In the genomic region with DNA sequence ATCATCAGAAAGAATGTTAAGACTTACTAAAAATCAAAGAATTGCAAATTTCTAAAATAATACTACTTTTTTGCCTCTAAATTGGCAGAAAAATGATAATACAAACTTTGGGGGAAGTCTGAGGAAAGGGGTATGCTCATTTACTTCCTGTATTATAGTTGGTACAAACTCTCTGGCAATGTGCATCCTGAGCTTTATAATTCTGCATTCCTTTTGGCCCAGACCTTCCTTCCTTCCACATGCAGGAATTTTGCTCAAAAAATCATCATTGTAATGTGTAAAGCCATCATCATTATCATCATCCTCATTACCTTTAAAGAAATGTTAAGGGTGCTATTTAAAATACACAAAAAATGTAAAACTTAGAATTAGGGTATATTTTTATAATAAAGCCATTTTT, we compare ENCODE assay signal across 22 cellular contexts.
A peak's percentile ranks its signal among the peaks of the same experiment; 100 is the strongest.
DNase-seq lines count a peak whose midpoint lies in the region; ATAC-seq, FAIRE-seq and TF ChIP-seq lines count a peak whose summit lies in the region.
"Had no signal": no experiment of that assay in that cellular context is flagged by ENCODE, and none has a peak within 500 bp of the region (broad histone marks: within the 10 kb centered on the region; RNA-seq: fewer than 3 reads in every experiment).

No MANE protein-coding gene starts in this region.

- H3K9me2 ChIP-seq in GM23338 (ENCODE audit: insufficient read depth), result no peaks in the 10 kb centered on the region

- H3K27me3 ChIP-seq in GM23338 (ENCODE audit: insufficient read depth) (no peaks in the 10 kb centered on the region), adipocyte (replicated peaks; ENCODE audit: control insufficient read depth, insufficient read depth, low read length) (no peaks in the 10 kb centered on the region), endothelial cell of umbilical vein (ENCODE audit: control insufficient read depth in 2 of 2, insufficient read depth in 2 of 2, low read length in 2 of 2) (no peaks in the 10 kb centered on the region), subcutaneous abdominal adipose tissue (ENCODE audit: control insufficient read depth in 5 of 5, insufficient read depth in 4 of 5, low read length in 5 of 5) (no peaks in the 10 kb centered on the region), left lung (no peaks in the 10 kb centered on the region)
- H3K27me3 ChIP-seq: BLaER1 had no signal

- POLR2A ChIA-PET in endothelial cell of umbilical vein (lab: Charles Lee), result no interaction called here

- no peak for FAIRE-seq in endothelial cell of umbilical vein (lab: Jason Lieb, UNC)
- FAIRE-seq: GM12878, GM19239, H54 had no signal

- peak overlapping the region; percentile 66 for H3K9ac ChIP-seq in adipocyte (ENCODE audit: low read length)
- no peak overlapping the region for H3K9ac ChIP-seq in endothelial cell of umbilical vein (replicated peaks; ENCODE audit: extremely low read depth, insufficient read depth, low read length)
- H3K9ac ChIP-seq in subcutaneous abdominal adipose tissue (ENCODE audit: low read length in 5 of 5), result no peak overlapping the region
- H3K9ac ChIP-seq: BLaER1 had no signal

- H3K9me3 ChIP-seq in adipocyte (ENCODE audit: control insufficient read depth, low read length), result no peaks in the 10 kb centered on the region
- no peaks in the 10 kb centered on the region for H3K9me3 ChIP-seq in endothelial cell of umbilical vein (replicated peaks; ENCODE audit: control insufficient read depth, insufficient read depth, low read length)
- no peaks in the 10 kb centered on the region for H3K9me3 ChIP-seq in subcutaneous abdominal adipose tissue (ENCODE audit: control insufficient read depth in 5 of 5, low read length in 5 of 5)
- no peaks in the 10 kb centered on the region for H3K9me3 ChIP-seq in left lung
- H3K9me3 ChIP-seq: BLaER1, Caco-2, HAP-1 had no signal

- H3K27ac ChIP-seq in GM23338 (ENCODE audit: low read depth) (no peak overlapping the region), endothelial cell of umbilical vein (ENCODE audit: insufficient read depth, low read depth, low read length) (peak overlapping the region; percentile 3), subcutaneous abdominal adipose tissue (ENCODE audit: low read depth, low read length) (peak overlapping the region; percentile 56), left lung (no peak overlapping the region)
- H3K27ac ChIP-seq: 22Rv1, BLaER1, C4-2B had no signal

- H3K4me2 ChIP-seq in GM23338, result peak overlapping the region; percentile 19; the same call in 1 of the 2 replicates
- peak overlapping the region; percentile 55 for H3K4me2 ChIP-seq in endothelial cell of umbilical vein (ENCODE audit: insufficient read depth, low read length)
- H3K4me2 ChIP-seq: BLaER1 had no signal

- no peaks in the 10 kb centered on the region for H3K36me3 ChIP-seq in GM23338 (ENCODE audit: insufficient read depth)
- H3K36me3 ChIP-seq in adipocyte (ENCODE audit: control insufficient read depth, insufficient read depth, low read length, severe bottlenecking), result no peaks in the 10 kb centered on the region
- H3K36me3 ChIP-seq in endothelial cell of umbilical vein (ENCODE audit: control insufficient read depth in 2 of 2, extremely low read depth in 1 of 2, insufficient read depth in 2 of 2, low read length in 2 of 2), result no peaks in the 10 kb centered on the region
- H3K36me3 ChIP-seq in subcutaneous abdominal adipose tissue (ENCODE audit: control insufficient read depth in 5 of 5, insufficient read depth in 5 of 5, low read length in 5 of 5), result no peaks in the 10 kb centered on the region
- no peaks in the 10 kb centered on the region for H3K36me3 ChIP-seq in left lung
- H3K36me3 ChIP-seq: BLaER1, HAP-1 had no signal

- ATAC-seq in GM23338 (no peak), left lung (no peak)
- ATAC-seq: CD8-positive, alpha-beta T cell; GM12878 had no signal

- H3K4me3 Mint-ChIP-seq in GM23338, result no peak overlapping the region
- H3K4me3 Mint-ChIP-seq: B cell; CD4-positive, CD25-positive, alpha-beta regulatory T cell; CD8-positive, alpha-beta T cell; HFFc6 had no signal

- H3K36me3 Mint-ChIP-seq in GM23338 (ENCODE audit: low read depth), result peaks cover 3% of the 10 kb centered on the region; the same call in 1 of the 3 replicates
- H3K36me3 Mint-ChIP-seq: CD4-positive, CD25-positive, alpha-beta regulatory T cell; CD8-positive, alpha-beta T cell had no signal

- no peak overlapping the region for H3K4me3 ChIP-seq in GM23338
- no peak overlapping the region for H3K4me3 ChIP-seq in adipocyte (ENCODE audit: low read length)
- no peak overlapping the region for H3K4me3 ChIP-seq in endothelial cell of umbilical vein (replicated peaks in 1 of 3; ENCODE audit: insufficient read depth in 1 of 3, low read depth in 1 of 3, low read length in 3 of 3)
- H3K4me3 ChIP-seq in subcutaneous abdominal adipose tissue (ENCODE audit: low read depth in 1 of 5, low read length in 5 of 5), result no peak overlapping the region
- H3K4me3 ChIP-seq in left lung, result no peak overlapping the region
- H3K4me3 ChIP-seq: BLaER1, GM12878, HAP-1 had no signal

- H3K27ac Mint-ChIP-seq in GM23338, result peak overlapping the region; percentile 65; the same call in 1 of the 2 replicates
- H3K27ac Mint-ChIP-seq: B cell; CD8-positive, alpha-beta T cell; HFFc6 had no signal

- H3K79me2 ChIP-seq in GM23338 (replicated peaks; ENCODE audit: insufficient read depth), result no peaks in the 10 kb centered on the region
- H3K79me2 ChIP-seq in endothelial cell of umbilical vein (ENCODE audit: control insufficient read depth, insufficient read depth, low read length), result no peaks in the 10 kb centered on the region

- no peak for TF ChIP-seq CTCF in GM23338 (conservative IDR thresholded peaks at IDR 0.05; ENCODE audit: low read depth in 2 of 2)
- TF ChIP-seq CTCF in endothelial cell of umbilical vein (IDR thresholded peaks at IDR 0.05; ENCODE audit: extremely low read depth in 1 of 2, insufficient read depth in 1 of 2, low read depth in 1 of 2, low read length in 2 of 2), result no peak
- TF ChIP-seq CTCF in left lung (IDR thresholded peaks at IDR 0.05), result no peak

- no peaks in the 10 kb centered on the region for H4K20me1 ChIP-seq in GM23338 (replicated peaks; ENCODE audit: insufficient read depth)
- H4K20me1 ChIP-seq in endothelial cell of umbilical vein (replicated peaks; ENCODE audit: control insufficient read depth, extremely low read depth, insufficient read depth, low read length), result no peaks in the 10 kb centered on the region
- H4K20me1 ChIP-seq: BLaER1 had no signal

- peaks cover 7% of the 10 kb centered on the region; the same call in 2 of the 3 replicates for H3K9me3 Mint-ChIP-seq in GM23338
- H3K9me3 Mint-ChIP-seq: HFFc6 had no signal

- H3K4me1 Mint-ChIP-seq in GM23338, result peaks cover 28% of the 10 kb centered on the region
- H3K4me1 Mint-ChIP-seq: B cell; CD4-positive, CD25-positive, alpha-beta regulatory T cell had no signal

- H3K27me3 Mint-ChIP-seq in GM23338 (ENCODE audit: insufficient read depth, low read depth, poor library complexity), result no peaks in the 10 kb centered on the region
- H3K27me3 Mint-ChIP-seq: B cell; CD4-positive, CD25-positive, alpha-beta regulatory T cell had no signal

- H2AFZ ChIP-seq in GM23338, result no peak overlapping the region
- H2AFZ ChIP-seq in endothelial cell of umbilical vein (ENCODE audit: low read depth, low read length), result no peak overlapping the region

- no TSS peak for BruUV-seq in endothelial cell of umbilical vein (replicated peaks; lab: Mats Ljungman, UMichigan)

- no peaks in the 10 kb centered on the region for H3F3A ChIP-seq in GM23338 (replicated peaks; ENCODE audit: low read depth)

- TF ChIP-seq POLR2A in endothelial cell of umbilical vein (IDR thresholded peaks at IDR 0.05; ENCODE audit: low read depth, low read length), result no peak

- CTCF ChIA-PET in endothelial cell of umbilical vein (lab: Charles Lee), result interaction anchor here (1.4 to 1.5 kb wide), 2 partner anchors 14 to 99 kb away, joined by 4 to 6 read pairs; no protein-coding TSS in a partner anchor

- intact Hi-C loops in endothelial cell of umbilical vein (cut with micrococcal nuclease), result loop anchor here (5.0 kb wide), 1 partner anchor 74 kb away; no protein-coding TSS in a partner anchor
- intact Hi-C loops in left lung (cut with DNase I), result no loop called here

- H3K4me1 ChIP-seq in GM23338 (ENCODE audit: insufficient read depth), result peaks cover 25% of the 10 kb centered on the region
- peaks cover 25% of the 10 kb centered on the region for H3K4me1 ChIP-seq in adipocyte (ENCODE audit: control insufficient read depth, insufficient read depth, low read length)
- peaks cover 26% of the 10 kb centered on the region for H3K4me1 ChIP-seq in endothelial cell of umbilical vein (ENCODE audit: control insufficient read depth, extremely low read depth, insufficient read depth, low read length)
- H3K4me1 ChIP-seq in subcutaneous abdominal adipose tissue (ENCODE audit: control insufficient read depth in 5 of 5, insufficient read depth in 5 of 5, low read length in 5 of 5), result peaks cover 0 to 13% (median 4%) of the 10 kb centered on the region in 5 donors
- peaks cover 0 to 6% of the 10 kb centered on the region in 2 donors for H3K4me1 ChIP-seq in left lung
- H3K4me1 ChIP-seq: BLaER1, Caco-2, HAP-1 had no signal

- DNase-seq in GM23338 (ENCODE audit: low spot score) (no peak), adipocyte (ENCODE audit: low read depth) (no peak), endothelial cell of umbilical vein (ENCODE audit: low read depth, low spot score) (peak; percentile 59), GM19240 (ENCODE audit: insufficient read length, low spot score) (no peak), left lung (no peak)
- DNase-seq in activated CD8-positive, alpha-beta memory T cell treated with anti-CD3 and anti-CD28 coated beads, Interleukin-2, amount 50 U/mL, for 4 hours, result no peak
- DNase-seq: Caco-2; CD4-positive, CD25-positive, alpha-beta regulatory T cell; CD8-positive, alpha-beta T cell; DMS153; DND-41; GOT3; HFFc6 had no signal

- dilution Hi-C loops in endothelial cell of umbilical vein (cut with MboI; ENCODE audit: extremely low pct_ligation_motif_present, low sequenced_read_pairs), result no loop called here

- no peaks in the 10 kb centered on the region for H3K9me1 ChIP-seq in endothelial cell of umbilical vein (replicated peaks; ENCODE audit: control insufficient read depth, extremely low read depth, insufficient read depth, low read length)

TF ChIP-seq in GM23338, 12 proteins besides CTCF, POLR2A, EP300 and RAD21 (continues in another document):
- TF ChIP-seq STAT1 (IDR thresholded peaks at IDR 0.05; ENCODE audit: unreplicated experiment), result no peak

TF ChIP-seq in endothelial cell of umbilical vein, 7 proteins besides CTCF, POLR2A, EP300 and RAD21:
- TF ChIP-seq FOS (IDR thresholded peaks at IDR 0.05; ENCODE audit: borderline replicate concordance, insufficient read depth, low read length), result no peak
- TF ChIP-seq GATA2 (IDR thresholded peaks at IDR 0.05; ENCODE audit: insufficient read depth, insufficient read length, low read depth, low read length), result no peak
- peak; percentile 11 for TF ChIP-seq JUN (IDR thresholded peaks at IDR 0.05; ENCODE audit: borderline replicate concordance, insufficient read depth, insufficient read length, low read depth)
- TF ChIP-seq MAX (IDR thresholded peaks at IDR 0.05; ENCODE audit: insufficient read depth, insufficient read length), result no peak
- no peak for TF ChIP-seq POLR2AphosphoS5 (IDR thresholded peaks at IDR 0.05; ENCODE audit: insufficient read depth, low read depth, low read length)

Comparison
In these comparisons a context has a peak if more than half of its experiments do, and no peak if none do; other contexts are left out.
1. H3K27ac ChIP-seq: peak in endothelial cell of umbilical vein (single experiment) and subcutaneous abdominal adipose tissue (single experiment); none in GM23338 (single experiment) and left lung (0 of 2).